In the genomic region with DNA sequence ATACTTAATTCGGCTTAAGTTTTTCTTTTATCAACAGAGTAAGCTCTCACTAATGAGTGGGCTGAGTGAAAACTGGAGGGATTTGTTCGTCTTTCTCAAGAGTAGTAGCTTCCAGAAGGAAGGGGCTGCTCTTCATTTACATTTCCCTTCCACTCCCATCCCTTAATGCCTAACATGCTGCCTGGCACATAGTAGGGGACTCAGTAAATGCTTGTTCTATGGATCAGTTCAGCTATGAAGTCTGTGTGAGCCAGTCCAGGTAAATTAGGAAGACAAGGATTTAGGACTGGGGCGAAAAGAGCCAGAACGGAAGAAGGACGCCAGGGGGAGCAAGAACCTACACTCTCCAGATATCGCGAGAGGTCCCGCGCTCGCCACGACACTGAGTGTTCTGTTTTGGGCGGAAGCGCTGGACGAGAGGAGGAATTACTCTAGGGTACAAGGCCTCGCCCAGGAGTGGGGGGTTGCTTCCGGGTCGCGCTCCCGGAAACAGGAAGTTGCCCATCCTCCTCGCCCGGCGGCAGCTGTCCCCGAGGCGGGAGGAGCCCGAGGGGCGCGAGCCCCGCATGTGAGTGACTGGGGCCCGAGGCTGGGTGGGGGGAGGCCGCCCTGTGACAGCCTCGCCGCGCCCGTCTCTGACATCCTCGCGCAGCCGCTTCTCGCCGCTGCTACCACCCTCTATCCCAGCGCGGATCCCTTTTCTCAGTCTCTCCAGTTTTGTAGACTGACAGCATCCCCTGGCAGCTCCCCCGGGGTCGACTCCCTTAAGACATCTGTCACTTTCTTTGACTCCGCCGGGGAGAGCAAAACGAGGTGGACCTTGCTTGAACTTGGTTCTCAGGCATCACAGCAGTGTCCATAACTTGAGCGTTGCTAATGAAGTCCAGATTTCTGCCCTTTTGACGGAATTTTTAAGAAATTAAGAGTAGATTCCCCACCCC, we compare ENCODE assay signal across 1 cellular context.
TF ChIP-seq lines count a peak whose summit lies in the region.

A gene with protein sequence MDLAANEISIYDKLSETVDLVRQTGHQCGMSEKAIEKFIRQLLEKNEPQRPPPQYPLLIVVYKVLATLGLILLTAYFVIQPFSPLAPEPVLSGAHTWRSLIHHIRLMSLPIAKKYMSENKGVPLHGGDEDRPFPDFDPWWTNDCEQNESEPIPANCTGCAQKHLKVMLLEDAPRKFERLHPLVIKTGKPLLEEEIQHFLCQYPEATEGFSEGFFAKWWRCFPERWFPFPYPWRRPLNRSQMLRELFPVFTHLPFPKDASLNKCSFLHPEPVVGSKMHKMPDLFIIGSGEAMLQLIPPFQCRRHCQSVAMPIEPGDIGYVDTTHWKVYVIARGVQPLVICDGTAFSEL (plus strand): TSS at position 492 of the 941 bp plus-strand sequence. CDS start 13,493 bp downstream, outside the sequence.

TF ChIP-seq in HepG2, 621 proteins besides CTCF, POLR2A, EP300 and RAD21 (continued from another document and continues in another):
- TF ChIP-seq, protein P1, sequence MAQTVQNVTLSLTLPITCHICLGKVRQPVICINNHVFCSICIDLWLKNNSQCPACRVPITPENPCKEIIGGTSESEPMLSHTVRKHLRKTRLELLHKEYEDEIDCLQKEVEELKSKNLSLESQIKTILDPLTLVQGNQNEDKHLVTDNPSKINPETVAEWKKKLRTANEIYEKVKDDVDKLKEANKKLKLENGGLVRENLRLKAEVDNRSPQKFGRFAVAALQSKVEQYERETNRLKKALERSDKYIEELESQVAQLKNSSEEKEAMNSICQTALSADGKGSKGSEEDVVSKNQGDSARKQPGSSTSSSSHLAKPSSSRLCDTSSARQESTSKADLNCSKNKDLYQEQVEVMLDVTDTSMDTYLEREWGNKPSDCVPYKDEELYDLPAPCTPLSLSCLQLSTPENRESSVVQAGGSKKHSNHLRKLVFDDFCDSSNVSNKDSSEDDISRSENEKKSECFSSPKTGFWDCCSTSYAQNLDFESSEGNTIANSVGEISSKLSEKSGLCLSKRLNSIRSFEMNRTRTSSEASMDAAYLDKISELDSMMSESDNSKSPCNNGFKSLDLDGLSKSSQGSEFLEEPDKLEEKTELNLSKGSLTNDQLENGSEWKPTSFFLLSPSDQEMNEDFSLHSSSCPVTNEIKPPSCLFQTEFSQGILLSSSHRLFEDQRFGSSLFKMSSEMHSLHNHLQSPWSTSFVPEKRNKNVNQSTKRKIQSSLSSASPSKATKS (CRISPR knock-in tag; IDR thresholded peaks at IDR 0.05), result 0 out of 2 replicates have a peak, but pooled peaks have one; percentile 56
- TF ChIP-seq DNMT1 (CRISPR knock-in tag; IDR thresholded peaks at IDR 0.05) (peak; percentile 87; the same call in 1 of the 2 replicates), REXO4 (CRISPR knock-in tag; IDR thresholded peaks at IDR 0.05; ENCODE audit: borderline replicate concordance) (no peak), MAFF (IDR thresholded peaks at IDR 0.05; ENCODE audit: low read depth, low read length) (no peak), KDM5A (IDR thresholded peaks at IDR 0.05; ENCODE audit: borderline replicate concordance, low read length) (peak; percentile 84), GABPB1 (CRISPR knock-in tag; IDR thresholded peaks at IDR 0.05) (peak; percentile 99), CCDC6 (CRISPR knock-in tag; IDR thresholded peaks at IDR 0.05) (peak; percentile 59), ZNF501 (CRISPR knock-in tag; IDR thresholded peaks at IDR 0.05) (peak; percentile 98), PAF1 (CRISPR knock-in tag; IDR thresholded peaks at IDR 0.05) (no peak), BCL6 (CRISPR knock-in tag; IDR thresholded peaks at IDR 0.05) (peak; percentile 66), HNRNPUL1 (IDR thresholded peaks at IDR 0.05; ENCODE audit: low read depth, low read length) (no peak), SIX1 (CRISPR knock-in tag; IDR thresholded peaks at IDR 0.05; ENCODE audit: borderline replicate concordance) (peak; percentile 47; the same call in 1 of the 2 replicates), ZFP37 (CRISPR knock-in tag; IDR thresholded peaks at IDR 0.05; ENCODE audit: borderline replicate concordance) (0 out of 2 replicates have a peak, but pooled peaks have one; percentile 21), ZNF367 (CRISPR knock-in tag; IDR thresholded peaks at IDR 0.05; ENCODE audit: borderline replicate concordance) (peak; percentile 74; the same call in 1 of the 2 replicates), ZNF879 (CRISPR knock-in tag; IDR thresholded peaks at IDR 0.05) (peak; percentile 89), DNMT3B (CRISPR knock-in tag; conservative IDR thresholded peaks at IDR 0.05) (no peak), FOSL1 (CRISPR knock-in tag; IDR thresholded peaks at IDR 0.05; ENCODE audit: borderline replicate concordance) (no peak), ZNF891 (CRISPR knock-in tag; IDR thresholded peaks at IDR 0.05) (peak; percentile 73; the same call in 1 of the 2 replicates), ZNF317 (CRISPR knock-in tag; IDR thresholded peaks at IDR 0.05) (peak; percentile 88), ZNF264 (CRISPR knock-in tag; IDR thresholded peaks at IDR 0.05) (0 out of 2 replicates have a peak, but pooled peaks have one; percentile 54), RELA (CRISPR knock-in tag; IDR thresholded peaks at IDR 0.05) (no peak; the same call in 1 of the 2 replicates), KLF12 (CRISPR knock-in tag; IDR thresholded peaks at IDR 0.05; ENCODE audit: borderline replicate concordance) (peak; percentile 86; the same call in 1 of the 2 replicates), ZNF441 (CRISPR knock-in tag; IDR thresholded peaks at IDR 0.05; ENCODE audit: borderline replicate concordance) (peak; percentile 92), MED1 (CRISPR knock-in tag; IDR thresholded peaks at IDR 0.05) (peak; percentile 83; the same call in 1 of the 2 replicates), NFYB (CRISPR knock-in tag; IDR thresholded peaks at IDR 0.05) (peak; percentile 50; the same call in 1 of the 2 replicates), ZSCAN25 (CRISPR knock-in tag; IDR thresholded peaks at IDR 0.05) (peak; percentile 66; the same call in 1 of the 2 replicates), EEA1 (CRISPR knock-in tag; IDR thresholded peaks at IDR 0.05; ENCODE audit: borderline replicate concordance) (0 out of 2 replicates have a peak, but pooled peaks have one; percentile 90), ZNF530 (CRISPR knock-in tag; IDR thresholded peaks at IDR 0.05; ENCODE audit: low read depth) (no peak), ZNF138 (CRISPR knock-in tag; IDR thresholded peaks at IDR 0.05; ENCODE audit: low read depth) (0 out of 2 replicates have a peak, but pooled peaks have one; percentile 58), ASH2L (IDR thresholded peaks at IDR 0.05; ENCODE audit: insufficient read length, low read depth, low read length) (peak; percentile 99), ZNF251 (CRISPR knock-in tag; IDR thresholded peaks at IDR 0.05) (no peak), IKZF1 (IDR thresholded peaks at IDR 0.05) (no peak)
- TF ChIP-seq, protein P2, sequence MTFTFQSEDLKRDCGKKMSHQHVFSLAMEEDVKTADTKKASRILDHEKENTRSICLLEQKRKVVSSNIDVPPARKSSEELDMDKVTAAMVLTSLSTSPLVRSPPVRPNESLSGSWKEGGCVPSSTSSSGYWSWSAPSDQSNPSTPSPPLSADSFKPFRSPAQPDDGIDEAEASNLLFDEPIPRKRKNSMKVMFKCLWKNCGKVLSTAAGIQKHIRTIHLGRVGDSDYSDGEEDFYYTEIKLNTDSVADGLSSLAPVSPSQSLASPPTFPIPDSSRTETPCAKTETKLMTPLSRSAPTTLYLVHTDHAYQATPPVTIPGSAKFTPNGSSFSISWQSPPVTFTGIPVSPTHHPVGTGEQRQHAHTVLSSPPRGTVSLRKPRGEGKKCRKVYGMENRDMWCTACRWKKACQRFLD (CRISPR knock-in tag; IDR thresholded peaks at IDR 0.05; ENCODE audit: borderline replicate concordance), result peak; percentile 86
- TF ChIP-seq, protein P3, sequence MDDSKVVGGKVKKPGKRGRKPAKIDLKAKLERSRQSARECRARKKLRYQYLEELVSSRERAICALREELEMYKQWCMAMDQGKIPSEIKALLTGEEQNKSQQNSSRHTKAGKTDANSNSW (CRISPR knock-in tag; IDR thresholded peaks at IDR 0.05; ENCODE audit: borderline replicate concordance), result no peak
- TF ChIP-seq, protein P4, sequence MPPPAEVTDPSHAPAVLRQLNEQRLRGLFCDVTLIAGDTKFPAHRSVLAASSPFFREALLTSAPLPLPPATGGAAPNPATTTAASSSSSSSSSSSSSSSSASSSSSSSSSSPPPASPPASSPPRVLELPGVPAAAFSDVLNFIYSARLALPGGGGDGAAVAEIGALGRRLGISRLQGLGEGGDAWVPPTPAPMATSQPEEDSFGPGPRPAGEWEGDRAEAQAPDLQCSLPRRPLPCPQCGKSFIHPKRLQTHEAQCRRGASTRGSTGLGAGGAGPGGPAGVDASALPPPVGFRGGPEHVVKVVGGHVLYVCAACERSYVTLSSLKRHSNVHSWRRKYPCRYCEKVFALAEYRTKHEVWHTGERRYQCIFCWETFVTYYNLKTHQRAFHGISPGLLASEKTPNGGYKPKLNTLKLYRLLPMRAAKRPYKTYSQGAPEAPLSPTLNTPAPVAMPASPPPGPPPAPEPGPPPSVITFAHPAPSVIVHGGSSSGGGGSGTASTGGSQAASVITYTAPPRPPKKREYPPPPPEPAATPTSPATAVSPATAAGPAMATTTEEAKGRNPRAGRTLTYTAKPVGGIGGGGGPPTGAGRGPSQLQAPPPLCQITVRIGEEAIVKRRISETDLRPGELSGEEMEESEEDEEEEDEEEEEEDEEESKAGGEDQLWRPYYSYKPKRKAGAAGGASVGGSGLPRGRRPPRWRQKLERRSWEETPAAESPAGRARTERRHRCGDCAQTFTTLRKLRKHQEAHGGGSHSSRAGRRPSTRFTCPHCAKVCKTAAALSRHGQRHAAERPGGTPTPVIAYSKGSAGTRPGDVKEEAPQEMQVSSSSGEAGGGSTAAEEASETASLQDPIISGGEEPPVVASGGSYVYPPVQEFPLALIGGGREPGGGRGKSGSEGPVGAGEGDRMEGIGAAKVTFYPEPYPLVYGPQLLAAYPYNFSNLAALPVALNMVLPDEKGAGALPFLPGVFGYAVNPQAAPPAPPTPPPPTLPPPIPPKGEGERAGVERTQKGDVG (CRISPR knock-in tag; IDR thresholded peaks at IDR 0.05; ENCODE audit: borderline replicate concordance), result peak; percentile 77; the same call in 1 of the 2 replicates
- TF ChIP-seq, protein P5, sequence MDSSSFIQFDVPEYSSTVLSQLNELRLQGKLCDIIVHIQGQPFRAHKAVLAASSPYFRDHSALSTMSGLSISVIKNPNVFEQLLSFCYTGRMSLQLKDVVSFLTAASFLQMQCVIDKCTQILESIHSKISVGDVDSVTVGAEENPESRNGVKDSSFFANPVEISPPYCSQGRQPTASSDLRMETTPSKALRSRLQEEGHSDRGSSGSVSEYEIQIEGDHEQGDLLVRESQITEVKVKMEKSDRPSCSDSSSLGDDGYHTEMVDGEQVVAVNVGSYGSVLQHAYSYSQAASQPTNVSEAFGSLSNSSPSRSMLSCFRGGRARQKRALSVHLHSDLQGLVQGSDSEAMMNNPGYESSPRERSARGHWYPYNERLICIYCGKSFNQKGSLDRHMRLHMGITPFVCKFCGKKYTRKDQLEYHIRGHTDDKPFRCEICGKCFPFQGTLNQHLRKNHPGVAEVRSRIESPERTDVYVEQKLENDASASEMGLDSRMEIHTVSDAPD (CRISPR knock-in tag; IDR thresholded peaks at IDR 0.05), result peak; percentile 80
- TF ChIP-seq, protein P6, sequence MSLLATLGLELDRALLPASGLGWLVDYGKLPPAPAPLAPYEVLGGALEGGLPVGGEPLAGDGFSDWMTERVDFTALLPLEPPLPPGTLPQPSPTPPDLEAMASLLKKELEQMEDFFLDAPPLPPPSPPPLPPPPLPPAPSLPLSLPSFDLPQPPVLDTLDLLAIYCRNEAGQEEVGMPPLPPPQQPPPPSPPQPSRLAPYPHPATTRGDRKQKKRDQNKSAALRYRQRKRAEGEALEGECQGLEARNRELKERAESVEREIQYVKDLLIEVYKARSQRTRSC (CRISPR knock-in tag; IDR thresholded peaks at IDR 0.05; ENCODE audit: low read depth), result 0 out of 2 replicates have a peak, but pooled peaks have one; percentile 87
- TF ChIP-seq, protein P7, sequence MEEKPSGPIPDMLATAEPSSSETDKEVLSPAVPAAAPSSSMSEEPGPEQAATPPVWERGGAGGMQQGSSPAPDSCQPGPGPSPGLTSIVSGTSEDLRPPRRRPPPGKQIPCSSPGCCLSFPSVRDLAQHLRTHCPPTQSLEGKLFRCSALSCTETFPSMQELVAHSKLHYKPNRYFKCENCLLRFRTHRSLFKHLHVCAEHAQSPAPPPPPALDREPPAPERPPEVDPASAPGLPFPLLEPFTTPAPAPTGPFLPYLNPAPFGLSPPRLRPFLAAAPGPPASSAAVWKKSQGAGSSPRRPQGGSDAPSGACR (CRISPR knock-in tag; IDR thresholded peaks at IDR 0.05), result peak; percentile 84
- TF ChIP-seq, protein P8, sequence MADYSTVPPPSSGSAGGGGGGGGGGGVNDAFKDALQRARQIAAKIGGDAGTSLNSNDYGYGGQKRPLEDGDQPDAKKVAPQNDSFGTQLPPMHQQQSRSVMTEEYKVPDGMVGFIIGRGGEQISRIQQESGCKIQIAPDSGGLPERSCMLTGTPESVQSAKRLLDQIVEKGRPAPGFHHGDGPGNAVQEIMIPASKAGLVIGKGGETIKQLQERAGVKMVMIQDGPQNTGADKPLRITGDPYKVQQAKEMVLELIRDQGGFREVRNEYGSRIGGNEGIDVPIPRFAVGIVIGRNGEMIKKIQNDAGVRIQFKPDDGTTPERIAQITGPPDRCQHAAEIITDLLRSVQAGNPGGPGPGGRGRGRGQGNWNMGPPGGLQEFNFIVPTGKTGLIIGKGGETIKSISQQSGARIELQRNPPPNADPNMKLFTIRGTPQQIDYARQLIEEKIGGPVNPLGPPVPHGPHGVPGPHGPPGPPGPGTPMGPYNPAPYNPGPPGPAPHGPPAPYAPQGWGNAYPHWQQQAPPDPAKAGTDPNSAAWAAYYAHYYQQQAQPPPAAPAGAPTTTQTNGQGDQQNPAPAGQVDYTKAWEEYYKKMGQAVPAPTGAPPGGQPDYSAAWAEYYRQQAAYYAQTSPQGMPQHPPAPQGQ (CRISPR knock-in tag; IDR thresholded peaks at IDR 0.05; ENCODE audit: borderline replicate concordance), result no peak
- TF ChIP-seq, protein P9, sequence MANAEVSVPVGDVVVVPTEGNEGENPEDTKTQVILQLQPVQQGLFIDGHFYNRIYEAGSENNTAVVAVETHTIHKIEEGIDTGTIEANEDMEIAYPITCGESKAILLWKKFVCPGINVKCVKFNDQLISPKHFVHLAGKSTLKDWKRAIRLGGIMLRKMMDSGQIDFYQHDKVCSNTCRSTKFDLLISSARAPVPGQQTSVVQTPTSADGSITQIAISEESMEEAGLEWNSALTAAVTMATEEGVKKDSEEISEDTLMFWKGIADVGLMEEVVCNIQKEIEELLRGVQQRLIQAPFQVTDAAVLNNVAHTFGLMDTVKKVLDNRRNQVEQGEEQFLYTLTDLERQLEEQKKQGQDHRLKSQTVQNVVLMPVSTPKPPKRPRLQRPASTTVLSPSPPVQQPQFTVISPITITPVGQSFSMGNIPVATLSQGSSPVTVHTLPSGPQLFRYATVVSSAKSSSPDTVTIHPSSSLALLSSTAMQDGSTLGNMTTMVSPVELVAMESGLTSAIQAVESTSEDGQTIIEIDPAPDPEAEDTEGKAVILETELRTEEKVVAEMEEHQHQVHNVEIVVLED (CRISPR knock-in tag; IDR thresholded peaks at IDR 0.05; ENCODE audit: borderline replicate concordance), result peak; percentile 80
- TF ChIP-seq, protein P10, sequence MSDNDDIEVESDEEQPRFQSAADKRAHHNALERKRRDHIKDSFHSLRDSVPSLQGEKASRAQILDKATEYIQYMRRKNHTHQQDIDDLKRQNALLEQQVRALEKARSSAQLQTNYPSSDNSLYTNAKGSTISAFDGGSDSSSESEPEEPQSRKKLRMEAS (IDR thresholded peaks at IDR 0.05), result peak; percentile 95
- TF ChIP-seq, protein P11, sequence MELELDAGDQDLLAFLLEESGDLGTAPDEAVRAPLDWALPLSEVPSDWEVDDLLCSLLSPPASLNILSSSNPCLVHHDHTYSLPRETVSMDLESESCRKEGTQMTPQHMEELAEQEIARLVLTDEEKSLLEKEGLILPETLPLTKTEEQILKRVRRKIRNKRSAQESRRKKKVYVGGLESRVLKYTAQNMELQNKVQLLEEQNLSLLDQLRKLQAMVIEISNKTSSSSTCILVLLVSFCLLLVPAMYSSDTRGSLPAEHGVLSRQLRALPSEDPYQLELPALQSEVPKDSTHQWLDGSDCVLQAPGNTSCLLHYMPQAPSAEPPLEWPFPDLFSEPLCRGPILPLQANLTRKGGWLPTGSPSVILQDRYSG (CRISPR knock-in tag; IDR thresholded peaks at IDR 0.05), result no peak
